ENCODE assay signal across 15 cellular contexts in genomic region chr4:97912151-97912550, GRCh38.
DNase-seq lines count a peak whose midpoint lies in the region; ATAC-seq and TF ChIP-seq lines count a peak whose summit lies in the region.
"Had no signal": no experiment of that assay in that cellular context is flagged by ENCODE, and none has a peak within 500 bp of the region (broad histone marks: within the 10 kb centered on the region; RNA-seq: fewer than 3 reads in every experiment).

No MANE protein-coding gene starts in this region.

- H3K27me3 Mint-ChIP-seq in endodermal cell (ENCODE audit: insufficient read depth) (no peaks in the 10 kb centered on the region), progenitor cell of endocrine pancreas (no peaks in the 10 kb centered on the region)
- H3K27me3 Mint-ChIP-seq: CD8-positive, alpha-beta memory T cell had no signal

- H3K4me3 Mint-ChIP-seq in endodermal cell (no peak overlapping the region), progenitor cell of endocrine pancreas (ENCODE audit: low read depth) (no peak overlapping the region)
- H3K4me3 Mint-ChIP-seq: CD8-positive, alpha-beta memory T cell; HFFc6 had no signal

- H3K4me1 Mint-ChIP-seq in endodermal cell (peaks cover 13% of the 10 kb centered on the region), progenitor cell of endocrine pancreas (ENCODE audit: low read depth) (peaks cover 14% of the 10 kb centered on the region)
- H3K4me1 Mint-ChIP-seq: CD8-positive, alpha-beta memory T cell had no signal

- H3K4me3 ChIP-seq in endodermal cell (ENCODE audit: low read length) = peak overlapping the region; percentile 11
- H3K4me3 ChIP-seq: BLaER1 treated with 17β-estradiol and CSF1 and Interleukin-3, amounts not matched to agents 10 nM and 100 nM had no signal

- no peak overlapping the region for H3K27ac ChIP-seq in endodermal cell (ENCODE audit: low read depth, low read length)
- H3K27ac ChIP-seq: BLaER1 treated with 17β-estradiol and CSF1 and Interleukin-3, amounts not matched to agents 10 nM and 100 nM had no signal

- no peak for ATAC-seq in GM21825 (IDR thresholded peaks at IDR 0.05; ENCODE audit: unreplicated experiment)

- H3K9me3 ChIP-seq in endodermal cell (ENCODE audit: control insufficient read depth, low read length) = no peaks in the 10 kb centered on the region
- H3K9me3 ChIP-seq: BLaER1 treated with 17β-estradiol and CSF1 and Interleukin-3, amounts not matched to agents 10 nM and 100 nM had no signal

- no peaks in the 10 kb centered on the region for H3K4me1 ChIP-seq in endodermal cell (ENCODE audit: control insufficient read depth, insufficient read depth, low read length)

- H3K9me3 Mint-ChIP-seq in endodermal cell = peaks cover 7% of the 10 kb centered on the region
- H3K9me3 Mint-ChIP-seq in progenitor cell of endocrine pancreas (ENCODE audit: low read depth) = peaks cover 3% of the 10 kb centered on the region

- DNase-seq in Caki2 (ENCODE audit: low read depth) = peak; percentile 38
- DNase-seq in endodermal cell = no peak
- peak; percentile 47 for DNase-seq in left kidney (ENCODE audit: low read depth, low spot score)
- DNase-seq in progenitor cell of endocrine pancreas (ENCODE audit: low spot score, unreplicated experiment) = no peak
- DNase-seq in midbrain (lab: John Stamatoyannopoulos, UW) = no peak
- no peak for DNase-seq in activated CD4-positive, CD25-positive, alpha-beta regulatory T cell treated with anti-CD3 and anti-CD28 coated beads, Interleukin-2, amount 50 U/mL, for 72 hours
- DNase-seq in NCI-H1436 (lab: John Stamatoyannopoulos, UW) = no peak
- DNase-seq: CD8-positive, alpha-beta memory T cell; DMS 273 treated with DMSO at 0.1 percent for 48 hours; HFFc6; NCI-H1048; NCI-H2081 treated with DMSO at 0.1 percent for 48 hours; NCI-H510A treated with DMSO at 0.1 percent for 48 hours had no signal

- in situ Hi-C loops in Caki2 (cut with HindIII; ENCODE audit: low pct_unique_long_range_greater_than_20kb, low sequenced_read_pairs) = no loop called here

- TF ChIP-seq CTCF in endodermal cell (conservative IDR thresholded peaks at IDR 0.05) (no peak), progenitor cell of endocrine pancreas (IDR thresholded peaks at IDR 0.05; ENCODE audit: unreplicated experiment) (no peak)

- H3K9ac ChIP-seq in endodermal cell (ENCODE audit: extremely low read depth, low read length, poor library complexity, severe bottlenecking) = no peak overlapping the region
- H3K9ac ChIP-seq: BLaER1 treated with 17β-estradiol and CSF1 and Interleukin-3, amounts not matched to agents 10 nM and 100 nM had no signal

- H3K36me3 ChIP-seq in endodermal cell (ENCODE audit: control insufficient read depth, insufficient read depth, low read length) = no peaks in the 10 kb centered on the region
- H3K36me3 ChIP-seq: BLaER1 treated with 17β-estradiol and CSF1 and Interleukin-3, amounts not matched to agents 10 nM and 100 nM had no signal

- H3K27me3 ChIP-seq in endodermal cell (ENCODE audit: control insufficient read depth, insufficient read depth, low read length, poor library complexity, severe bottlenecking) = no peaks in the 10 kb centered on the region
- H3K27me3 ChIP-seq: BLaER1 treated with 17β-estradiol and CSF1 and Interleukin-3, amounts not matched to agents 10 nM and 100 nM had no signal

- no peaks in the 10 kb centered on the region for H3K36me3 Mint-ChIP-seq in endodermal cell (ENCODE audit: low read depth)
- H3K36me3 Mint-ChIP-seq in progenitor cell of endocrine pancreas (ENCODE audit: insufficient read depth) = no peaks in the 10 kb centered on the region
- H3K36me3 Mint-ChIP-seq: CD8-positive, alpha-beta memory T cell had no signal

- WGBS in endodermal cell (ENCODE audit: insufficient coverage in 1 of 2, insufficient read length in 1 of 2), 2 experiments = 88% methylated on average over 4 of the region's 4 CpGs; no CpG with 5 or more reads in 1 of the 2 experiments

- H3K27ac Mint-ChIP-seq in endodermal cell (no peak overlapping the region), progenitor cell of endocrine pancreas (peak overlapping the region; percentile 0)
- H3K27ac Mint-ChIP-seq: CD8-positive, alpha-beta memory T cell; HFFc6 had no signal

Comparison
In these comparisons a context has a peak if more than half of its experiments do, and no peak if none do; other contexts are left out.
1. DNase-seq: peak in Caki2 (single experiment) and left kidney (single experiment); none in endodermal cell (single experiment), progenitor cell of endocrine pancreas (single experiment), midbrain (single experiment), activated CD4-positive, CD25-positive, alpha-beta regulatory T cell treated with anti-CD3 and anti-CD28 coated beads, Interleukin-2, amount 50 U/mL, for 72 hours (single experiment) and NCI-H1436 (single experiment).